Comparison of ENCODE assay signal across 2 cellular contexts in genomic region chr11:105315287-105315686, GRCh38.
TF ChIP-seq lines count a peak whose summit lies in the region.

No MANE protein-coding gene starts in this region.

TF ChIP-seq in SK-N-SH treated with all-trans-retinoic acid at 6 μM for 48 hours, 23 proteins besides CTCF, POLR2A, EP300 and RAD21 (continued from another document):
- TF ChIP-seq CREB5 (CRISPR knock-in tag; IDR thresholded peaks at IDR 0.05; ENCODE audit: low read depth) (no peak), ZFP30 (CRISPR knock-in tag; IDR thresholded peaks at IDR 0.05) (no peak), ZC3H10 (CRISPR knock-in tag; IDR thresholded peaks at IDR 0.05) (no peak), ZFP3 (CRISPR knock-in tag; IDR thresholded peaks at IDR 0.05) (no peak), ZNF8 (CRISPR knock-in tag; IDR thresholded peaks at IDR 0.05) (no peak), TOX (CRISPR knock-in tag; IDR thresholded peaks at IDR 0.05; ENCODE audit: borderline replicate concordance) (no peak), ESRRG (CRISPR knock-in tag; IDR thresholded peaks at IDR 0.05) (no peak)

TF ChIP-seq in SK-N-SH, 30 proteins besides CTCF, POLR2A, EP300 and RAD21 (continued from another document):
- TF ChIP-seq ZBTB33 (IDR thresholded peaks at IDR 0.05; ENCODE audit: borderline replicate concordance, low read depth) (no peak), POLR2AphosphoS5 (IDR thresholded peaks at IDR 0.05; ENCODE audit: low read depth, low read length) (no peak), TCF12 (IDR thresholded peaks at IDR 0.05) (no peak), TEAD4 (IDR thresholded peaks at IDR 0.05; ENCODE audit: borderline replicate concordance, insufficient read depth) (no peak), YY1 (IDR thresholded peaks at IDR 0.05; ENCODE audit: low read depth) (no peak)
